Comparison of ENCODE assay signal across 35 cellular contexts in genomic region chr2:53150146-53150545, GRCh38.
"Had no signal": no experiment of that assay in that cellular context is flagged by ENCODE, and none has a peak within 500 bp of the region (broad histone marks: within the 10 kb centered on the region; RNA-seq: fewer than 3 reads in every experiment).

No MANE protein-coding gene starts in this region.

- H3K9me3 ChIP-seq: adrenal gland, body of pancreas, breast epithelium, Peyer's patch had no signal

- H3K27ac Mint-ChIP-seq: activated CD4-positive, alpha-beta T cell treated with anti-CD3 and anti-CD28 coated beads for 36 hours; activated CD4-positive, alpha-beta T cell treated with anti-CD3 and anti-CD28 coated beads, Interleukin-2, amount 10 ng/mL, durations not matched to agents 7 days and 5 days; activated CD8-positive, alpha-beta T cell treated with anti-CD3 and anti-CD28 coated beads, Interleukin-2, amount 10 ng/mL, durations not matched to agents 7 days and 5 days; activated naive CD4-positive, alpha-beta T cell treated with anti-CD3 and anti-CD28 coated beads for 36 hours; activated naive CD4-positive, alpha-beta T cell treated with anti-CD3 and anti-CD28 coated beads, Interleukin-2, amount 50 U/mL, for 72 hours; activated T-cell treated with anti-CD3 and anti-CD28 coated beads, Interleukin-2, amount 50 U/mL, for 24 hours; WTC11 had no signal

- H3K4me3 Mint-ChIP-seq: activated CD4-positive, alpha-beta T cell treated with anti-CD3 and anti-CD28 coated beads for 36 hours; activated CD4-positive, alpha-beta T cell treated with anti-CD3 and anti-CD28 coated beads, Interleukin-2, amount 10 ng/mL, durations not matched to agents 7 days and 5 days; activated CD8-positive, alpha-beta T cell treated with anti-CD3 and anti-CD28 coated beads, Interleukin-2, amount 10 ng/mL, durations not matched to agents 7 days and 5 days; activated naive CD4-positive, alpha-beta T cell treated with anti-CD3 and anti-CD28 coated beads for 36 hours; activated T-cell treated with anti-CD3 and anti-CD28 coated beads, Interleukin-2, amount 50 U/mL, for 24 hours; WTC11 had no signal

- FAIRE-seq: astrocyte, TTC549 had no signal

- DNase-seq: activated CD4-positive, alpha-beta T cell treated with anti-CD3 and anti-CD28 coated beads for 36 hours; activated CD4-positive, alpha-beta T cell treated with anti-CD3 and anti-CD28 coated beads, Interleukin-2, amount 10 ng/mL, durations not matched to agents 7 days and 5 days; activated CD4-positive, alpha-beta T cell treated with anti-CD3 and anti-CD28 coated beads, Interleukin-2, amount 50 U/mL, for 48 hours; activated CD8-positive, alpha-beta T cell treated with anti-CD3 and anti-CD28 coated beads, Interleukin-2, amount 10 ng/mL, durations not matched to agents 7 days and 5 days; activated gamma-delta T cell treated with Interleukin-2 at 50 U/mL for 16 hours; activated naive CD4-positive, alpha-beta T cell treated with anti-CD3 and anti-CD28 coated beads for 36 hours; activated T-cell treated with anti-CD3 and anti-CD28 coated beads, Interleukin-2, amount 50 U/mL, for 24 hours; adrenal gland; body of pancreas; MM.1S; MV-4-11; NCI-H1092; NCI-H146; NCI-H187; NCI-H2029 treated with DMSO at 0.1 percent for 48 hours; NCI-H2107; NCI-H2171; NCI-H510A; NCI-H748 treated with DMSO at 0.1 percent for 48 hours; NK-92 treated with Interleukin-12 subunit alpha and Interleukin-12 subunit beta, amount 100 ng/mL, for 24 hours; PC-3; Peyer's patch; SIG-M5; SW 1271; T-helper 1 cell; T1000 had no signal

- H3K27me3 Mint-ChIP-seq: activated CD4-positive, alpha-beta T cell treated with anti-CD3 and anti-CD28 coated beads for 36 hours; activated CD4-positive, alpha-beta T cell treated with anti-CD3 and anti-CD28 coated beads, Interleukin-2, amount 10 ng/mL, durations not matched to agents 7 days and 5 days; activated T-cell treated with anti-CD3 and anti-CD28 coated beads, Interleukin-2, amount 50 U/mL, for 24 hours had no signal

- H3K27ac ChIP-seq: adrenal gland, body of pancreas, breast epithelium, KMS-11, Peyer's patch, RWPE1 had no signal

- H3K4me1 Mint-ChIP-seq: activated CD4-positive, alpha-beta T cell treated with anti-CD3 and anti-CD28 coated beads for 36 hours; activated CD4-positive, alpha-beta T cell treated with anti-CD3 and anti-CD28 coated beads, Interleukin-2, amount 10 ng/mL, durations not matched to agents 7 days and 5 days had no signal

- H3K9me3 Mint-ChIP-seq: activated CD4-positive, alpha-beta T cell treated with anti-CD3 and anti-CD28 coated beads, Interleukin-2, amount 10 ng/mL, durations not matched to agents 7 days and 5 days; activated T-cell treated with anti-CD3 and anti-CD28 coated beads, Interleukin-2, amount 50 U/mL, for 24 hours had no signal

- H3K36me3 Mint-ChIP-seq: activated naive CD4-positive, alpha-beta T cell treated with anti-CD3 and anti-CD28 coated beads, Interleukin-2, amount 50 U/mL, for 72 hours; WTC11 had no signal

- ATAC-seq: activated CD4-positive, alpha-beta T cell treated with anti-CD3 and anti-CD28 coated beads for 36 hours; activated CD4-positive, CD25-positive, alpha-beta regulatory T cell treated with anti-CD3 and anti-CD28 coated beads, Interleukin-2, amount 50 U/mL, for 24 hours; activated CD8-positive, alpha-beta T cell treated with anti-CD3 and anti-CD28 coated beads, Interleukin-2, amount 10 ng/mL, durations not matched to agents 7 days and 5 days; activated naive CD4-positive, alpha-beta T cell treated with anti-CD3 and anti-CD28 coated beads, Interleukin-2, amount 50 U/mL, for 72 hours; body of pancreas; PC-3; Right ventricle myocardium inferior; WTC11 had no signal
